In the genomic region with DNA sequence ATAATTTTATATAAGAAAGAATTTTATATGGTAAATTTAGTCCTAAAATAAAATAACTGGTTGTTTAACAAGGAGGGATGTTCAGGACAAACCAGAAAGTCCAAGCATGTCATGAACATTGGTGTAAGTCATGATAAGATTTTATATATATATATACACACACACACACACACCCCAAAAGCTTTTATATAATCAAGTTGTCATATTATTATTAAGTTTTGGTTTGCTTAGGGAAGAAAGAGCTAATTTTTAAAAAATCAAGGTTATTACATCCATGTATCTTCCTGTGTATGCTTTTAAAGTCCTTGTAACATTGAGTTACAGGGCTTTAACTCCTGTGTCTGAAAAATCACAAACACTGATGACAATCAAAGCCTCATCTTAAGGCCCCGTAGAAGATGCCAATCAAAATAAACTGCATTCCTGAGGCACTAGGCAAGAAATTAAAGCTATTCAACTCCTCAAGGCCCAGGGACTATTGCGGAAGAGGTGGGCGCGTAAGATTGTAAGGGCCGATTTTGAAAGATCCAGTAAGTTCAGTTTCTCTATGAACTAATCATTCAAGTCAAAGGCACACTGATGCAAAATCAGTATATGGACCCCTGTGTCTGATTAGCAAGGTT, we compare ENCODE assay signal across 1 cellular context.
TF ChIP-seq lines count a peak whose summit lies in the region.

No MANE protein-coding gene starts in this region.

TF ChIP-seq in A549, 52 proteins besides CTCF, POLR2A, EP300 and RAD21 (continued from another document):
- peak; percentile 47 for TF ChIP-seq ZFP36 (IDR thresholded peaks at IDR 0.05; ENCODE audit: borderline replicate concordance, partially characterized antibody)
TF ChIP-seq in A549: peak in this region for 1.
